Comparison of ENCODE assay signal across 18 cellular contexts in genomic region chr3:114235431-114235830, GRCh38. TPM values are rescaled to one million over a fixed set of nuclear protein-coding genes. Genes with fewer than 3 reads are reported as not detected.
DNase-seq lines count a peak whose midpoint lies in the region; ATAC-seq and FAIRE-seq lines count a peak whose summit lies in the region.
"Had no signal": no experiment of that assay in that cellular context is flagged by ENCODE, and none has a peak within 500 bp of the region (broad histone marks: within the 10 kb centered on the region; RNA-seq: fewer than 3 reads in every experiment).

No MANE protein-coding gene starts in this region.

- H3K27me3 Mint-ChIP-seq in activated CD4-positive, alpha-beta T cell treated with anti-CD3 and anti-CD28 coated beads for 36 hours, result no peaks in the 10 kb centered on the region
- no peaks in the 10 kb centered on the region for H3K27me3 Mint-ChIP-seq in stimulated activated naive CD8-positive, alpha-beta T cell treated with anti-CD3 and anti-CD28 coated beads, Interleukin-15, Interleukin-2, amounts not matched to agents 100 ng/mL and 50 ng/mL, for 24 hours
- no peaks in the 10 kb centered on the region for H3K27me3 Mint-ChIP-seq in central memory CD8-positive, alpha-beta T cell

- FAIRE-seq in frontal cortex (lab: Jason Lieb, UNC), result no peak
- FAIRE-seq: GM12878 had no signal

- CTCF ChIA-PET in activated CD4-positive, alpha-beta T cell treated with anti-CD3 and anti-CD28 coated beads for 36 hours (lab: Charles Lee), result interaction anchor here (0.6 to 1.2 kb wide), 3 partner anchors 14 to 55 kb away, joined by 3 read pairs; no protein-coding TSS in a partner anchor

- no peaks in the 10 kb centered on the region for H3K9me3 Mint-ChIP-seq in activated CD4-positive, alpha-beta T cell treated with anti-CD3 and anti-CD28 coated beads for 36 hours (ENCODE audit: low read depth)
- H3K9me3 Mint-ChIP-seq in stimulated activated naive CD8-positive, alpha-beta T cell treated with anti-CD3 and anti-CD28 coated beads, Interleukin-15, Interleukin-2, amounts not matched to agents 100 ng/mL and 50 ng/mL, for 24 hours, result peaks cover 3% of the 10 kb centered on the region
- no peaks in the 10 kb centered on the region for H3K9me3 Mint-ChIP-seq in central memory CD8-positive, alpha-beta T cell

- POLR2A ChIA-PET in activated CD4-positive, alpha-beta T cell treated with anti-CD3 and anti-CD28 coated beads for 36 hours (lab: Charles Lee), result no interaction called here

- peaks cover 4% of the 10 kb centered on the region for H3K36me3 Mint-ChIP-seq in activated CD4-positive, alpha-beta T cell treated with anti-CD3 and anti-CD28 coated beads for 36 hours (ENCODE audit: low read depth)
- peaks cover 11% of the 10 kb centered on the region for H3K36me3 Mint-ChIP-seq in stimulated activated naive CD8-positive, alpha-beta T cell treated with anti-CD3 and anti-CD28 coated beads, Interleukin-15, Interleukin-2, amounts not matched to agents 100 ng/mL and 50 ng/mL, for 24 hours (ENCODE audit: low read depth)
- H3K36me3 Mint-ChIP-seq in central memory CD8-positive, alpha-beta T cell (ENCODE audit: insufficient read depth), result peaks cover 5% of the 10 kb centered on the region

- H3K27ac Mint-ChIP-seq in activated CD4-positive, alpha-beta T cell treated with anti-CD3 and anti-CD28 coated beads for 36 hours, result peak overlapping the region; percentile 61
- H3K27ac Mint-ChIP-seq in stimulated activated naive CD8-positive, alpha-beta T cell treated with anti-CD3 and anti-CD28 coated beads, Interleukin-15, Interleukin-2, amounts not matched to agents 100 ng/mL and 50 ng/mL, for 24 hours, result peak overlapping the region; percentile 75
- H3K27ac Mint-ChIP-seq in central memory CD8-positive, alpha-beta T cell (ENCODE audit: low read depth), result peak overlapping the region; percentile 92

- H3K4me1 Mint-ChIP-seq in activated CD4-positive, alpha-beta T cell treated with anti-CD3 and anti-CD28 coated beads for 36 hours, result peaks cover 57% of the 10 kb centered on the region
- peaks cover 61% of the 10 kb centered on the region for H3K4me1 Mint-ChIP-seq in stimulated activated naive CD8-positive, alpha-beta T cell treated with anti-CD3 and anti-CD28 coated beads, Interleukin-15, Interleukin-2, amounts not matched to agents 100 ng/mL and 50 ng/mL, for 24 hours (ENCODE audit: low read depth)
- peaks cover 52% of the 10 kb centered on the region for H3K4me1 Mint-ChIP-seq in central memory CD8-positive, alpha-beta T cell

- DNase-seq in activated CD4-positive, alpha-beta T cell treated with anti-CD3 and anti-CD28 coated beads for 36 hours, result no peak
- DNase-seq in activated CD4-positive, alpha-beta T cell treated with anti-CD3 and anti-CD28 coated beads, Interleukin-2, amount 50 U/mL, for 48 hours, result no peak
- no peak for DNase-seq in stimulated activated naive CD8-positive, alpha-beta T cell treated with anti-CD3 and anti-CD28 coated beads, Interleukin-15, Interleukin-2, amounts not matched to agents 100 U/mL and 50 U/mL, for 24 hours
- DNase-seq in central memory CD8-positive, alpha-beta T cell (ENCODE audit: low spot score in 2 of 2), result no peak
- DNase-seq in frontal cortex (ENCODE audit: low spot score in 2 of 2), result no peak
- DNase-seq: 8988T, Caco-2, DMS53, H7, MG63, NCI-H1105, NCI-H1694 treated with DMSO at 0.1 percent for 48 hours, NCI-H345, NCI-H526 treated with DMSO at 0.1 percent for 48 hours had no signal

- no peak overlapping the region for H3K4me3 Mint-ChIP-seq in activated CD4-positive, alpha-beta T cell treated with anti-CD3 and anti-CD28 coated beads for 36 hours
- peak overlapping the region; percentile 77 for H3K4me3 Mint-ChIP-seq in stimulated activated naive CD8-positive, alpha-beta T cell treated with anti-CD3 and anti-CD28 coated beads, Interleukin-15, Interleukin-2, amounts not matched to agents 100 ng/mL and 50 ng/mL, for 24 hours
- peak overlapping the region; percentile 63 for H3K4me3 Mint-ChIP-seq in central memory CD8-positive, alpha-beta T cell

- intact Hi-C loops in activated CD4-positive, alpha-beta T cell treated with anti-CD3 and anti-CD28 coated beads for 36 hours (cut with DNase I, micrococcal nuclease), result no loop called here

- ATAC-seq in activated CD4-positive, alpha-beta T cell treated with anti-CD3 and anti-CD28 coated beads for 36 hours, result no peak
- ATAC-seq in stimulated activated naive CD8-positive, alpha-beta T cell treated with anti-CD3 and anti-CD28 coated beads, Interleukin-15, Interleukin-2, amounts not matched to agents 100 U/mL and 50 U/mL, for 24 hours, result no peak
- ATAC-seq in central memory CD8-positive, alpha-beta T cell (replicated peaks; ENCODE audit: extremely low read depth, poor library complexity, severe bottlenecking), result no peak
- ATAC-seq in GM21423 (IDR thresholded peaks at IDR 0.05; ENCODE audit: unreplicated experiment), result no peak
- ATAC-seq in HG02798 (IDR thresholded peaks at IDR 0.05; ENCODE audit: poor library complexity, unreplicated experiment), result no peak
- ATAC-seq: GM12878 had no signal

RNA-seq across cellular contexts. Expression of gene ZNF80, which starts 1.9 kb away (rescaled TPM):
- total RNA-seq in activated CD4-positive, alpha-beta T cell treated with anti-CD3 and anti-CD28 coated beads for 36 hours, result under 1 TPM; 0.23 to 0.27 TPM
- total RNA-seq in frontal cortex, result not detected
- total RNA-seq: Caco-2, GM12878, H7 had no signal

RNA-seq across cellular contexts. Expression of gene DRD3, which starts 56.6 kb away (rescaled TPM):
- not detected for total RNA-seq in activated CD4-positive, alpha-beta T cell treated with anti-CD3 and anti-CD28 coated beads for 36 hours
- total RNA-seq in frontal cortex, result 0.82 TPM
- total RNA-seq: Caco-2, GM12878, H7 had no signal

RNA-seq across cellular contexts. Expression of gene TIGIT, which starts 58.4 kb away (rescaled TPM):
- total RNA-seq in activated CD4-positive, alpha-beta T cell treated with anti-CD3 and anti-CD28 coated beads for 36 hours, result 10 to 100 TPM; 23.5 to 25.5 TPM
- total RNA-seq in frontal cortex, result not detected
- total RNA-seq: Caco-2, H7 had no signal

Comparison
In these comparisons a context has a peak if more than half of its experiments do, and no peak if none do; other contexts are left out.
1. RNA of gene TIGIT, which starts 58.4 kb away (total RNA-seq): 23.5 to 25.5 TPM in activated CD4-positive, alpha-beta T cell treated with anti-CD3 and anti-CD28 coated beads for 36 hours; not detected in frontal cortex (single experiment); every median in the first group is over 10 times any median in the second.
2. Peak in every context shown above with its lines, with median percentiles within 50 percentile points of each other: H3K27ac Mint-ChIP-seq.